ENCODE assay signal across 1 cellular context in the genomic region with DNA sequence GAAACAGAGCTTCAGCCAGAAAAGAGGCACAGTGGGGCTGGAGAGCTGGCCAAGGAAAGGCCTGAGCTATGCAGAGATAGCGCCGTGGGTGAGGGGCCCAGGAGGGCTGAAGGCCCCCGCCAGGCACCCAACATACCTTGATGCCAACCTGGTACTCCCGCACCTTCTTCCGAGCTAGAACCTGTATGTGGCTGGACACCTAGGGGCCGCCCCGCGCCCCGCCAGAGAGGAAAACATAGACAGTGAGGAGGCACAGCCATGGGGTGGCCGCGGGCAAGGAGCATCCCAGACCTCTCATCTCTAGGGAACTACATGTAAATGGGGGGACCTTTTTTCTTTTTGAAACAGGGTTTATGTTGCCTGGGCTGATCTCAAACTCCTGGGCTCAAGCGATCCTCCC.
TF ChIP-seq lines count a peak whose summit lies in the region.

No MANE protein-coding gene starts in this region.

TF ChIP-seq in WTC11, 78 proteins besides CTCF, POLR2A, EP300 and RAD21 (continued from another document):
- TF ChIP-seq, protein P1, sequence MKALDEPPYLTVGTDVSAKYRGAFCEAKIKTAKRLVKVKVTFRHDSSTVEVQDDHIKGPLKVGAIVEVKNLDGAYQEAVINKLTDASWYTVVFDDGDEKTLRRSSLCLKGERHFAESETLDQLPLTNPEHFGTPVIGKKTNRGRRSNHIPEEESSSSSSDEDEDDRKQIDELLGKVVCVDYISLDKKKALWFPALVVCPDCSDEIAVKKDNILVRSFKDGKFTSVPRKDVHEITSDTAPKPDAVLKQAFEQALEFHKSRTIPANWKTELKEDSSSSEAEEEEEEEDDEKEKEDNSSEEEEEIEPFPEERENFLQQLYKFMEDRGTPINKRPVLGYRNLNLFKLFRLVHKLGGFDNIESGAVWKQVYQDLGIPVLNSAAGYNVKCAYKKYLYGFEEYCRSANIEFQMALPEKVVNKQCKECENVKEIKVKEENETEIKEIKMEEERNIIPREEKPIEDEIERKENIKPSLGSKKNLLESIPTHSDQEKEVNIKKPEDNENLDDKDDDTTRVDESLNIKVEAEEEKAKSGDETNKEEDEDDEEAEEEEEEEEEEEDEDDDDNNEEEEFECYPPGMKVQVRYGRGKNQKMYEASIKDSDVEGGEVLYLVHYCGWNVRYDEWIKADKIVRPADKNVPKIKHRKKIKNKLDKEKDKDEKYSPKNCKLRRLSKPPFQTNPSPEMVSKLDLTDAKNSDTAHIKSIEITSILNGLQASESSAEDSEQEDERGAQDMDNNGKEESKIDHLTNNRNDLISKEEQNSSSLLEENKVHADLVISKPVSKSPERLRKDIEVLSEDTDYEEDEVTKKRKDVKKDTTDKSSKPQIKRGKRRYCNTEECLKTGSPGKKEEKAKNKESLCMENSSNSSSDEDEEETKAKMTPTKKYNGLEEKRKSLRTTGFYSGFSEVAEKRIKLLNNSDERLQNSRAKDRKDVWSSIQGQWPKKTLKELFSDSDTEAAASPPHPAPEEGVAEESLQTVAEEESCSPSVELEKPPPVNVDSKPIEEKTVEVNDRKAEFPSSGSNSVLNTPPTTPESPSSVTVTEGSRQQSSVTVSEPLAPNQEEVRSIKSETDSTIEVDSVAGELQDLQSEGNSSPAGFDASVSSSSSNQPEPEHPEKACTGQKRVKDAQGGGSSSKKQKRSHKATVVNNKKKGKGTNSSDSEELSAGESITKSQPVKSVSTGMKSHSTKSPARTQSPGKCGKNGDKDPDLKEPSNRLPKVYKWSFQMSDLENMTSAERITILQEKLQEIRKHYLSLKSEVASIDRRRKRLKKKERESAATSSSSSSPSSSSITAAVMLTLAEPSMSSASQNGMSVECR (CRISPR knock-in tag; IDR thresholded peaks at IDR 0.05; ENCODE audit: borderline replicate concordance), result no peak
- TF ChIP-seq, protein P2, sequence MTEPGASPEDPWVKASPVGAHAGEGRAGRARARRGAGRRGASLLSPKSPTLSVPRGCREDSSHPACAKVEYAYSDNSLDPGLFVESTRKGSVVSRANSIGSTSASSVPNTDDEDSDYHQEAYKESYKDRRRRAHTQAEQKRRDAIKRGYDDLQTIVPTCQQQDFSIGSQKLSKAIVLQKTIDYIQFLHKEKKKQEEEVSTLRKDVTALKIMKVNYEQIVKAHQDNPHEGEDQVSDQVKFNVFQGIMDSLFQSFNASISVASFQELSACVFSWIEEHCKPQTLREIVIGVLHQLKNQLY (CRISPR knock-in tag; IDR thresholded peaks at IDR 0.05), result no peak
